Comparison of ENCODE assay signal across 14 cellular contexts in the genomic region with DNA sequence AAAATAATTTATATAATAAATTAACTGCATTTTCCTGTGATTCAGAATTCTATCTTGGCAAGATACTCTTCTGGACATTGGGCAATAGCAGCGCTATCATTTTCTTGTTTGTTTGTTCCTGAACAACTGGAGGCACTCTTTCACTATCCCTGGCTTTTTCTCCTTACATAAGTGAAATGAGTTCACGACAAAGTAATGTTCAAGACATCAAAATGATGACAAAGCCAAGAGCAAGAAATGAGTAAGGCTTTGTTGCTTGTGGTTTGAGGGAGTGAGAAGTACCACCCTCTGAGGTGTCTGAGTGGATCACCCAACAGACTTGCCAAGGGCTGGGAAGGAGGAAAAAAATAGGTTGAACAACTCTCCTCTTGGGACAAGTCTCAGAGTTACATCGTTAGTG.
DNase-seq lines count a peak whose midpoint lies in the region; ATAC-seq and TF ChIP-seq lines count a peak whose summit lies in the region.
"Had no signal": no experiment of that assay in that cellular context is flagged by ENCODE, and none has a peak within 500 bp of the region (broad histone marks: within the 10 kb centered on the region; RNA-seq: fewer than 3 reads in every experiment).

No MANE protein-coding gene starts in this region.

- intact Hi-C loops in PC-3 (cut with micrococcal nuclease), result loop anchor here (1.0 to 5.0 kb wide), 4 partner anchors 37 to 134 kb away; no protein-coding TSS in a partner anchor

- TF ChIP-seq CTCF in PC-3 (conservative IDR thresholded peaks at IDR 0.05; ENCODE audit: low read depth, low read length), result peak; percentile 48; the same call in 1 of the 2 replicates
- peak; percentile 18 for TF ChIP-seq CTCF in epithelial cell of proximal tubule (conservative IDR thresholded peaks at IDR 0.05; ENCODE audit: low read depth, low read length)
- TF ChIP-seq CTCF in osteoblast (IDR thresholded peaks at IDR 0.05; ENCODE audit: extremely low read depth, low read depth, low read length), result peak; percentile 12

- no TSS peak for BruUV-seq in PC-3 (replicated peaks; lab: Mats Ljungman, UMichigan)

- H3K27ac ChIP-seq in PC-3 (ENCODE audit: low read length) (peak overlapping the region; percentile 66), osteoblast (ENCODE audit: low read depth, low read length) (peak overlapping the region; percentile 68)
- H3K27ac ChIP-seq: SJCRH30 had no signal

- no peaks in the 10 kb centered on the region for H4K20me1 ChIP-seq in PC-3 (ENCODE audit: low read length)
- no peaks in the 10 kb centered on the region for H4K20me1 ChIP-seq in osteoblast (ENCODE audit: insufficient read depth, low read length)

- no peaks in the 10 kb centered on the region; the same call in 1 of the 2 replicates for H3K9me2 ChIP-seq in PC-3 (replicated peaks; ENCODE audit: low read length)

- CTCF ChIA-PET in PC-3 (lab: Charles Lee), result no interaction called here

- DNase-seq in ELR (ENCODE audit: low read depth) (peak; percentile 70), PC-3 (peak; percentile 96), epithelial cell of proximal tubule (ENCODE audit: low read depth) (peak; percentile 74), osteoblast (ENCODE audit: insufficient read length, low spot score, missing footprints) (peak; percentile 92), NCI-H187 (lab: John Stamatoyannopoulos, UW) (no peak), NCI-H2227 (lab: John Stamatoyannopoulos, UW; ENCODE audit: unreplicated experiment) (no peak)
- DNase-seq in stimulated activated CD4-positive, alpha-beta T cell treated with anti-CD3 and anti-CD28 coated beads, Interleukin-4, amount 100 ng/mL, for 24 hours, result no peak
- DNase-seq: activated CD8-positive, alpha-beta memory T cell treated with anti-CD3 and anti-CD28 coated beads, Interleukin-2, amount 50 U/mL, for 48 hours; Caco-2; effector CD8-positive, alpha-beta T cell; NCI-H1930; SJCRH30 had no signal

- H3K36me3 ChIP-seq in PC-3 (ENCODE audit: low read depth, low read length) (no peaks in the 10 kb centered on the region), osteoblast (ENCODE audit: insufficient read depth, low read length) (no peaks in the 10 kb centered on the region)
- H3K36me3 ChIP-seq: SJCRH30 had no signal

- peak overlapping the region; percentile 52 for H3K4me2 ChIP-seq in PC-3 (ENCODE audit: low read length)
- no peak overlapping the region for H3K4me2 ChIP-seq in osteoblast (ENCODE audit: insufficient read depth, low read length)

- H3K79me2 ChIP-seq in PC-3 (ENCODE audit: low read length) (no peaks in the 10 kb centered on the region), osteoblast (ENCODE audit: insufficient read depth, low read length) (no peaks in the 10 kb centered on the region)

- H2AFZ ChIP-seq in PC-3 (ENCODE audit: low read length) (no peak overlapping the region), osteoblast (ENCODE audit: low read length) (no peak overlapping the region)

- no peaks in the 10 kb centered on the region for H3F3A ChIP-seq in PC-3 (ENCODE audit: low read length, unreplicated experiment)

- POLR2A ChIA-PET in PC-3 (lab: Charles Lee; ENCODE audit: unreplicated experiment), result no interaction called here

- no peak overlapping the region for H3K9ac ChIP-seq in PC-3 (ENCODE audit: low read length)

- no peak overlapping the region for H3K4me3 ChIP-seq in PC-3 (ENCODE audit: low read length)
- no peak overlapping the region for H3K4me3 ChIP-seq in epithelial cell of proximal tubule (ENCODE audit: low read depth, low read length)
- no peak overlapping the region for H3K4me3 ChIP-seq in osteoblast (ENCODE audit: insufficient read depth, low read length)
- H3K4me3 ChIP-seq: SJCRH30 had no signal

- peaks cover 17% of the 10 kb centered on the region for H3K4me1 ChIP-seq in PC-3 (ENCODE audit: insufficient read depth, low read length)
- peaks cover 27% of the 10 kb centered on the region for H3K4me1 ChIP-seq in osteoblast (ENCODE audit: insufficient read depth, low read length)
- H3K4me1 ChIP-seq: Caco-2, SJCRH30 had no signal

- ATAC-seq in PC-3 (peak; percentile 97), GM21786 (IDR thresholded peaks at IDR 0.05; ENCODE audit: unreplicated experiment) (no peak)
- ATAC-seq: WTC11 had no signal

- H3K27me3 ChIP-seq in PC-3 (ENCODE audit: low read length), result no peaks in the 10 kb centered on the region
- H3K27me3 ChIP-seq in osteoblast (ENCODE audit: insufficient read depth, low read length), result no peaks in the 10 kb centered on the region
- H3K27me3 ChIP-seq: SJCRH30 had no signal

- H3K9me3 ChIP-seq in PC-3 (ENCODE audit: low read length) (no peaks in the 10 kb centered on the region), osteoblast (ENCODE audit: low read depth, low read length) (no peaks in the 10 kb centered on the region)
- H3K9me3 ChIP-seq: Caco-2, SJCRH30 had no signal

Comparison
In these comparisons a context has a peak if more than half of its experiments do, and no peak if none do; other contexts are left out.
1. DNase-seq: peak in ELR (single experiment), PC-3 (single experiment), epithelial cell of proximal tubule (single experiment) and osteoblast (single experiment); none in NCI-H187 (0 of 2), stimulated activated CD4-positive, alpha-beta T cell treated with anti-CD3 and anti-CD28 coated beads, Interleukin-4, amount 100 ng/mL, for 24 hours (single experiment) and NCI-H2227 (single experiment).
2. Peak in every context shown above with its lines, with median percentiles within 50 percentile points of each other: CTCF ChIP-seq.